ENCODE assay signal across 19 cellular contexts in genomic region chr9:112328545-112328944, GRCh38. TPM values are rescaled to one million over a fixed set of nuclear protein-coding genes. Genes with fewer than 3 reads are reported as not detected.
A peak's percentile ranks its signal among the peaks of the same experiment; 100 is the strongest.
DNase-seq lines count a peak whose midpoint lies in the region; ATAC-seq and TF ChIP-seq lines count a peak whose summit lies in the region.
"Had no signal": no experiment of that assay in that cellular context is flagged by ENCODE, and none has a peak within 500 bp of the region (broad histone marks: within the 10 kb centered on the region; RNA-seq: fewer than 3 reads in every experiment).

No MANE protein-coding gene starts in this region.

- H3K4me3 Mint-ChIP-seq in activated CD4-positive, alpha-beta T cell treated with anti-CD3 and anti-CD28 coated beads, Interleukin-2, amount 10 ng/mL, durations not matched to agents 24 days and 14 days: peak overlapping the region; percentile 44
- H3K4me3 Mint-ChIP-seq in brain (peak overlapping the region in 3 of 5 experiments; percentile 32 to 61 (median 46)), osteocyte (ENCODE audit: unreplicated experiment) (no peak overlapping the region)
- H3K4me3 Mint-ChIP-seq: H9 had no signal

- H3K27ac Mint-ChIP-seq in activated CD4-positive, alpha-beta T cell treated with anti-CD3 and anti-CD28 coated beads, Interleukin-2, amount 10 ng/mL, durations not matched to agents 24 days and 14 days: peak overlapping the region; percentile 64
- H3K27ac Mint-ChIP-seq in brain: no peak overlapping the region
- peak overlapping the region; percentile 60 for H3K27ac Mint-ChIP-seq in osteocyte (ENCODE audit: unreplicated experiment)

- peaks cover 4% of the 10 kb centered on the region for H3K9me3 Mint-ChIP-seq in activated CD4-positive, alpha-beta T cell treated with anti-CD3 and anti-CD28 coated beads, Interleukin-2, amount 10 ng/mL, durations not matched to agents 24 days and 14 days
- peaks cover 5 to 23% (median 12%) of the 10 kb centered on the region in 5 experiments for H3K9me3 Mint-ChIP-seq in brain
- peaks cover 5% of the 10 kb centered on the region for H3K9me3 Mint-ChIP-seq in osteocyte (ENCODE audit: unreplicated experiment)
- H3K9me3 Mint-ChIP-seq: H9 had no signal

- no peak for TF ChIP-seq CTCF in RWPE1 (conservative IDR thresholded peaks at IDR 0.05; ENCODE audit: low read depth)
- TF ChIP-seq CTCF in brain (conservative IDR thresholded peaks at IDR 0.05): no peak
- TF ChIP-seq CTCF in osteocyte (IDR thresholded peaks at IDR 0.05): no peak

- H3K27ac ChIP-seq in RWPE1: peak overlapping the region; percentile 47
- H3K27ac ChIP-seq: coronary artery, esophagus muscularis mucosa, pancreas had no signal

- intact Hi-C loops in activated CD4-positive, alpha-beta T cell treated with anti-CD3 and anti-CD28 coated beads, Interleukin-2, amount 10 ng/mL, durations not matched to agents 24 days and 14 days (cut with micrococcal nuclease): no loop called here

- no peaks in the 10 kb centered on the region for H3K27me3 Mint-ChIP-seq in activated CD4-positive, alpha-beta T cell treated with anti-CD3 and anti-CD28 coated beads, Interleukin-2, amount 10 ng/mL, durations not matched to agents 24 days and 14 days
- H3K27me3 Mint-ChIP-seq in brain (peaks cover 8% of the 10 kb centered on the region), osteocyte (ENCODE audit: unreplicated experiment) (no peaks in the 10 kb centered on the region)

- DNase-seq in activated CD4-positive, alpha-beta T cell treated with anti-CD3 and anti-CD28 coated beads, Interleukin-2, amount 10 ng/mL, durations not matched to agents 24 days and 14 days: no peak
- no peak for DNase-seq in activated CD4-positive, alpha-beta T cell treated with anti-CD3 and anti-CD28 coated beads for 48 hours
- DNase-seq in RWPE1 (ENCODE audit: low spot score) (no peak), osteocyte (ENCODE audit: extremely low spot score, unreplicated experiment) (no peak), NCI-H510A (lab: John Stamatoyannopoulos, UW) (no peak)
- DNase-seq: aorta; H9; head of caudate nucleus; NCI-H1048; NCI-H2107; pancreas; stimulated activated CD4-positive, alpha-beta T cell treated with anti-CD3 and anti-CD28 coated beads, Interleukin-4, amount 100 ng/mL, for 4 hours; T-helper 1 cell; transverse colon had no signal

- POLR2A ChIA-PET in RWPE1 (lab: Yijun Ruan, JAX; ENCODE audit: low non-redundant PET): no interaction called here

- H3K36me3 Mint-ChIP-seq in activated CD4-positive, alpha-beta T cell treated with anti-CD3 and anti-CD28 coated beads, Interleukin-2, amount 10 ng/mL, durations not matched to agents 24 days and 14 days (ENCODE audit: low read depth): peaks cover 27% of the 10 kb centered on the region
- H3K36me3 Mint-ChIP-seq in brain (peaks cover 31% of the 10 kb centered on the region), osteocyte (ENCODE audit: unreplicated experiment) (peaks cover 10% of the 10 kb centered on the region)

- H3K4me1 Mint-ChIP-seq in activated CD4-positive, alpha-beta T cell treated with anti-CD3 and anti-CD28 coated beads, Interleukin-2, amount 10 ng/mL, durations not matched to agents 24 days and 14 days: peaks cover 40% of the 10 kb centered on the region
- H3K4me1 Mint-ChIP-seq in brain (peaks cover 53% of the 10 kb centered on the region), osteocyte (ENCODE audit: unreplicated experiment) (peaks cover 52% of the 10 kb centered on the region)

- ATAC-seq in GM21717 (IDR thresholded peaks at IDR 0.05; ENCODE audit: unreplicated experiment) (no peak), GM18870 (IDR thresholded peaks at IDR 0.05; ENCODE audit: unreplicated experiment) (no peak)
- ATAC-seq: pancreas had no signal

- CTCF ChIA-PET in RWPE1 (lab: Yijun Ruan, JAX): interaction anchor here (0.6 to 1.1 kb wide), 3 partner anchors 61 to 186 kb away, joined by 3 to 5 read pairs (median 4); no protein-coding TSS in a partner anchor

RNA-seq across cellular contexts. Expression of gene PTBP3, which starts 4.9 kb away (rescaled TPM):
- 94.7 and 104 TPM in 2 replicates for total RNA-seq in activated CD4-positive, alpha-beta T cell treated with anti-CD3 and anti-CD28 coated beads, Interleukin-2, amount 10 ng/mL, durations not matched to agents 24 days and 14 days
- 20.4 TPM for polyA plus RNA-seq in brain (ENCODE audit: insufficient read depth, low read depth, low replicate concordance)
- total RNA-seq in osteocyte: 47.6 and 58.9 TPM in 2 replicates

RNA-seq across cellular contexts. Expression of gene HSDL2, which starts 51.4 kb away (rescaled TPM):
- 14.1 TPM in 2 replicates for total RNA-seq in activated CD4-positive, alpha-beta T cell treated with anti-CD3 and anti-CD28 coated beads, Interleukin-2, amount 10 ng/mL, durations not matched to agents 24 days and 14 days
- polyA plus RNA-seq in brain (ENCODE audit: insufficient read depth, low read depth, low replicate concordance): 27.1 TPM
- 19.0 and 20.1 TPM in 2 replicates for total RNA-seq in osteocyte

Comparison
In these comparisons a context has a peak if more than half of its experiments do, and no peak if none do; other contexts are left out.
1. H3K27ac Mint-ChIP-seq: peak in activated CD4-positive, alpha-beta T cell treated with anti-CD3 and anti-CD28 coated beads, Interleukin-2, amount 10 ng/mL, durations not matched to agents 24 days and 14 days (single experiment) and osteocyte (single experiment); none in brain (0 of 5).